ENCODE assay signal across 8 cellular contexts in genomic region chr22:39077513-39077840, GRCh38. TPM values are rescaled to one million over a fixed set of nuclear protein-coding genes. Genes with fewer than 3 reads are reported as not detected.
A peak's percentile ranks its signal among the peaks of the same experiment; 100 is the strongest.
DNase-seq lines count a peak whose midpoint lies in the region; ATAC-seq, FAIRE-seq and TF ChIP-seq lines count a peak whose summit lies in the region.

No MANE protein-coding gene starts in this region.

- TF ChIP-seq CTCF in K562 (IDR thresholded peaks at IDR 0.05 in 2 of 3, conservative IDR thresholded peaks at IDR 0.05 in 1 of 3; ENCODE audit: insufficient read depth in 2 of 3, low read depth in 1 of 3, low read length in 3 of 3) (no peak), vagina (IDR thresholded peaks at IDR 0.05) (no peak)

- H3K27ac Mint-ChIP-seq in stimulated activated naive CD8-positive, alpha-beta T cell treated with anti-CD3 and anti-CD28 coated beads, Interleukin-15, Interleukin-2, amounts not matched to agents 100 ng/mL and 50 ng/mL, for 24 hours: peak overlapping the region; percentile 93

- no peaks in the 10 kb centered on the region for H4K20me1 ChIP-seq in K562 (replicated peaks; ENCODE audit: control insufficient read depth, insufficient read depth, low read length)

- no peak for DNase-seq in stimulated activated naive CD8-positive, alpha-beta T cell treated with anti-CD3 and anti-CD28 coated beads, Interleukin-15, Interleukin-2, amounts not matched to agents 100 U/mL and 50 U/mL, for 24 hours
- DNase-seq in K562 (ENCODE audit: extremely low read depth in 1 of 4, low spot score in 3 of 4) (peak; percentile 17 to 30 (median 23)), vagina (ENCODE audit: extremely low spot score in 2 of 2) (no peak), COLO829 (ENCODE audit: low spot score) (no peak), cerebellar nuclear complex (lab: John Stamatoyannopoulos, UW) (no peak)

- H3K9me1 ChIP-seq in K562 (ENCODE audit: control insufficient read depth, insufficient read depth, low read length): no peaks in the 10 kb centered on the region

- no peaks in the 10 kb centered on the region; the same call in 2 of the 3 replicates for H3K36me3 ChIP-seq in K562 (ENCODE audit: control insufficient read depth, insufficient read depth, low read length)
- H3K36me3 ChIP-seq in mucosa of stomach (ENCODE audit: control insufficient read depth, insufficient read depth, low read length): no peaks in the 10 kb centered on the region
- peaks cover 0 to 8% of the 10 kb centered on the region in 2 donors for H3K36me3 ChIP-seq in vagina

- FAIRE-seq in K562 (lab: Jason Lieb, UNC): no peak

- no peak for TF ChIP-seq EP300 in K562 (IDR thresholded peaks at IDR 0.05; ENCODE audit: low read length)

- no peaks in the 10 kb centered on the region for H3K9me3 ChIP-seq in K562 (replicated peaks; ENCODE audit: control insufficient read depth, insufficient read depth, low read depth, low read length)
- no peaks in the 10 kb centered on the region for H3K9me3 ChIP-seq in mucosa of stomach (ENCODE audit: control insufficient read depth, low read length)
- no peaks in the 10 kb centered on the region for H3K9me3 ChIP-seq in vagina

- TF ChIP-seq POLR2A in K562 (conservative IDR thresholded peaks at IDR 0.05): no peak; the same call in 1 of the 2 replicates
- TF ChIP-seq POLR2A in vagina (IDR thresholded peaks at IDR 0.05): no peak

- H2AFZ ChIP-seq in K562 (ENCODE audit: low read depth, low read length): peak overlapping the region; percentile 48

- H3K27me3 ChIP-seq in K562 (ENCODE audit: control insufficient read depth in 2 of 2, insufficient read depth in 2 of 2, low read length in 2 of 2) (no peaks in the 10 kb centered on the region), mucosa of stomach (ENCODE audit: control insufficient read depth, insufficient read depth, low read length) (no peaks in the 10 kb centered on the region), vagina (no peaks in the 10 kb centered on the region)

- TF ChIP-seq RAD21 in K562 (CRISPR knock-in tag; conservative IDR thresholded peaks at IDR 0.05 in 1 of 2, IDR thresholded peaks at IDR 0.05 in 1 of 2): no peak

- CTCF ChIA-PET in K562 (lab: Yijun Ruan, JAX; ENCODE audit: low intra/inter-chr PET ratio): no interaction called here

- no peaks in the 10 kb centered on the region for H3K27me3 Mint-ChIP-seq in stimulated activated naive CD8-positive, alpha-beta T cell treated with anti-CD3 and anti-CD28 coated beads, Interleukin-15, Interleukin-2, amounts not matched to agents 100 ng/mL and 50 ng/mL, for 24 hours

- H3K4me1 ChIP-seq in K562 (replicated peaks in 1 of 2; ENCODE audit: control insufficient read depth in 2 of 2, insufficient read depth in 2 of 2, low read length in 2 of 2): peaks cover 0 to 20% of the 10 kb centered on the region in 2 experiments; a peak in 4 of 5 replicates
- no peaks in the 10 kb centered on the region for H3K4me1 ChIP-seq in mucosa of stomach (ENCODE audit: control insufficient read depth, insufficient read depth, low read length)
- peaks cover 16% of the 10 kb centered on the region for H3K4me1 ChIP-seq in vagina

- 4% methylated on average over 3 of the region's 4 CpGs for WGBS in K562 (ENCODE audit: insufficient coverage, low coverage, missing lambda C conversion rate)

- peak overlapping the region; percentile 48 for H3K4me3 ChIP-seq in K562
- H3K4me3 ChIP-seq in mucosa of stomach (ENCODE audit: low read length): peak overlapping the region; percentile 31
- peak overlapping the region; percentile 49 to 52 for H3K4me3 ChIP-seq in vagina

- peaks cover 68% of the 10 kb centered on the region for H3K4me1 Mint-ChIP-seq in stimulated activated naive CD8-positive, alpha-beta T cell treated with anti-CD3 and anti-CD28 coated beads, Interleukin-15, Interleukin-2, amounts not matched to agents 100 ng/mL and 50 ng/mL, for 24 hours (ENCODE audit: low read depth)

- peak overlapping the region; percentile 59 to 84 for H3K9ac ChIP-seq in K562 (ENCODE audit: insufficient read depth in 1 of 2, low read depth in 2 of 2, low read length in 2 of 2)
- peak overlapping the region; percentile 62 for H3K9ac ChIP-seq in mucosa of stomach (ENCODE audit: low read length)

- H3K4me3 Mint-ChIP-seq in stimulated activated naive CD8-positive, alpha-beta T cell treated with anti-CD3 and anti-CD28 coated beads, Interleukin-15, Interleukin-2, amounts not matched to agents 100 ng/mL and 50 ng/mL, for 24 hours: peak overlapping the region; percentile 94

- in situ Hi-C loops in K562 (cut with MboI): loop anchor here (5.0 kb wide), 1 partner anchor 35 kb away; the partner anchor contains the start of gene APOBEC3F

- BruUV-seq in K562 (replicated peaks; lab: Mats Ljungman, UMichigan): no TSS peak

- H3K27ac ChIP-seq in K562 (ENCODE audit: extremely low read depth, low read depth, low read length): peak overlapping the region; percentile 61; the same call in 2 of the 3 replicates
- peak overlapping the region; percentile 83 for H3K27ac ChIP-seq in vagina

- peaks cover 4% of the 10 kb centered on the region; the same call in 2 of the 3 replicates for H3K79me2 ChIP-seq in K562 (ENCODE audit: control insufficient read depth, insufficient read depth, low read length)

- peak overlapping the region; percentile 78 for H3K4me2 ChIP-seq in K562 (ENCODE audit: insufficient read depth, low read length)

- no peak for ATAC-seq in stimulated activated naive CD8-positive, alpha-beta T cell treated with anti-CD3 and anti-CD28 coated beads, Interleukin-15, Interleukin-2, amounts not matched to agents 100 U/mL and 50 U/mL, for 24 hours
- ATAC-seq in K562 (no peak; the same call in 2 of the 3 replicates), GM21423 (IDR thresholded peaks at IDR 0.05; ENCODE audit: unreplicated experiment) (no peak)

- peaks cover 35% of the 10 kb centered on the region for H3K36me3 Mint-ChIP-seq in stimulated activated naive CD8-positive, alpha-beta T cell treated with anti-CD3 and anti-CD28 coated beads, Interleukin-15, Interleukin-2, amounts not matched to agents 100 ng/mL and 50 ng/mL, for 24 hours (ENCODE audit: low read depth)

- intact Hi-C loops in K562 (cut with micrococcal nuclease): no loop called here
- intact Hi-C loops in vagina (cut with DNase I): no loop called here

- POLR2A ChIA-PET in K562 (lab: Yijun Ruan, JAX): interaction anchor here (0.6 to 0.9 kb wide), 2 partner anchors 242 to 387 kb away, joined by 3 read pairs; no protein-coding TSS in a partner anchor

- H3K9me3 Mint-ChIP-seq in stimulated activated naive CD8-positive, alpha-beta T cell treated with anti-CD3 and anti-CD28 coated beads, Interleukin-15, Interleukin-2, amounts not matched to agents 100 ng/mL and 50 ng/mL, for 24 hours: no peaks in the 10 kb centered on the region

RNA-seq across cellular contexts. Expression of gene APOBEC3G, which starts 0.4 kb away (rescaled TPM):
- 9.8 and 25.1 TPM in 2 replicates for total RNA-seq in K562 (2011; cell fraction: chromatin; rRNA removed; ENCODE audit: low replicate concordance)
- 18.3 and 21.7 TPM in 2 replicates for total RNA-seq in K562 (2011; cell fraction: nucleolus; rRNA removed)
- 14.8 and 18.6 TPM in 2 replicates for total RNA-seq in K562 (2011; cell fraction: nucleoplasm; rRNA removed)
- 7.8 and 8.2 TPM in 2 replicates for total RNA-seq in K562 (2014; rRNA removed)
- 7.1 and 7.2 TPM in 2 replicates for total RNA-seq in K562 (2014; rRNA removed; fragmentation: Illumina TruSeq; extraction: Trizol)
- total RNA-seq in K562 (2015; rRNA removed; fragmentation: Illumina TruSeq; extraction: Trizol): 5.2 and 5.3 TPM in 2 replicates
- total RNA-seq in K562 (2021): 6.2 and 6.6 TPM in 2 replicates
- 6.8 and 12.6 TPM in 2 replicates for polyA plus RNA-seq in K562 (2011; rRNA removed)
- polyA plus RNA-seq in K562 (2011; cell fraction: cytosol; rRNA removed): 6.6 and 11.1 TPM in 2 replicates
- polyA plus RNA-seq in K562 (2011; cell fraction: nucleus; rRNA removed): 5.5 and 10.5 TPM in 2 replicates
- 6.7 and 14.8 TPM in 2 replicates for polyA plus RNA-seq in K562 (2012)
- polyA plus RNA-seq in K562 (2014; fragmentation: Illumina TruSeq; extraction: Trizol): 9.1 and 12.0 TPM in 2 replicates
- 10 to 100 TPM; 20.4 to 20.8 TPM for polyA plus RNA-seq in K562 (2014; fragmentation: Nextera tagmentation; extraction: Ambion mirVana)
- polyA plus RNA-seq in K562 (2014; rRNA removed): 11.4 and 14.3 TPM in 2 replicates
- polyA minus RNA-seq in K562 (2011; rRNA and poly(A)+ RNA removed): 6.3 and 11.5 TPM in 2 replicates
- polyA minus RNA-seq in K562 (2011; cell fraction: cytosol; rRNA and poly(A)+ RNA removed): 4.2 and 6.1 TPM in 2 replicates
- polyA minus RNA-seq in K562 (2011; cell fraction: nucleus; rRNA and poly(A)+ RNA removed): 6.1 and 7.0 TPM in 2 replicates
- total RNA-seq in vagina: 8.3 TPM

RNA-seq across cellular contexts. Expression of gene APOBEC3H, which starts 19.6 kb away (rescaled TPM):
- total RNA-seq in K562 (2011; cell fraction: chromatin; rRNA removed; ENCODE audit: low replicate concordance): not detected in 2 replicates
- total RNA-seq in K562 (2011; cell fraction: nucleolus; rRNA removed): not detected in 2 replicates
- not detected in 2 replicates for total RNA-seq in K562 (2011; cell fraction: nucleoplasm; rRNA removed)
- total RNA-seq in K562 (2014; rRNA removed) (not detected in 2 replicates), K562 (2014; rRNA removed; fragmentation: Illumina TruSeq; extraction: Trizol) (not detected in 2 replicates), K562 (2015; rRNA removed; fragmentation: Illumina TruSeq; extraction: Trizol) (not detected in 2 replicates), K562 (2021) (not detected in 2 replicates), vagina (not detected)
- polyA plus RNA-seq in K562 (2011; rRNA removed) (not detected in 2 replicates), K562 (2014; fragmentation: Illumina TruSeq; extraction: Trizol) (not detected in 2 replicates), K562 (2014; fragmentation: Nextera tagmentation; extraction: Ambion mirVana) (under 1 TPM in 1 of 2 experiments, not detected in 1; 0.10 TPM), K562 (2014; rRNA removed) (0.21 TPM in 1 of 2 replicates, not detected in the other)
- not detected in 2 replicates for polyA plus RNA-seq in K562 (2011; cell fraction: cytosol; rRNA removed)
- polyA plus RNA-seq in K562 (2011; cell fraction: nucleus; rRNA removed): 0.24 TPM in 2 replicates
- 0.08 TPM in 1 of 2 replicates, not detected in the other for polyA plus RNA-seq in K562 (2012)
- not detected in 2 replicates for polyA minus RNA-seq in K562 (2011; rRNA and poly(A)+ RNA removed)
- polyA minus RNA-seq in K562 (2011; cell fraction: cytosol; rRNA and poly(A)+ RNA removed): not detected in 2 replicates
- polyA minus RNA-seq in K562 (2011; cell fraction: nucleus; rRNA and poly(A)+ RNA removed): not detected in 2 replicates

RNA-seq across cellular contexts. Expression of gene APOBEC3F, which starts 36.8 kb away (rescaled TPM):
- 10.6 and 19.4 TPM in 2 replicates for total RNA-seq in K562 (2011; cell fraction: chromatin; rRNA removed; ENCODE audit: low replicate concordance)
- 12.4 and 13.3 TPM in 2 replicates for total RNA-seq in K562 (2011; cell fraction: nucleolus; rRNA removed)
- total RNA-seq in K562 (2011; cell fraction: nucleoplasm; rRNA removed): 9.5 and 12.7 TPM in 2 replicates
- total RNA-seq in K562 (2014; rRNA removed) (1.6 and 2.4 TPM in 2 replicates), K562 (2014; rRNA removed; fragmentation: Illumina TruSeq; extraction: Trizol) (0.80 and 1.1 TPM in 2 replicates), K562 (2015; rRNA removed; fragmentation: Illumina TruSeq; extraction: Trizol) (1.5 and 1.9 TPM in 2 replicates), K562 (2021) (3.3 and 5.0 TPM in 2 replicates), vagina (2.7 TPM)
- polyA plus RNA-seq in K562 (2011; rRNA removed) (1.6 TPM in 2 replicates), K562 (2014; fragmentation: Illumina TruSeq; extraction: Trizol) (2.2 and 2.7 TPM in 2 replicates), K562 (2014; fragmentation: Nextera tagmentation; extraction: Ambion mirVana) (1 to 10 TPM; 1.4 to 2.0 TPM), K562 (2014; rRNA removed) (1.7 and 4.0 TPM in 2 replicates)
- polyA plus RNA-seq in K562 (2011; cell fraction: cytosol; rRNA removed): 2.4 and 2.5 TPM in 2 replicates
- 2.4 and 2.7 TPM in 2 replicates for polyA plus RNA-seq in K562 (2011; cell fraction: nucleus; rRNA removed)
- 2.3 and 2.9 TPM in 2 replicates for polyA plus RNA-seq in K562 (2012)
- polyA minus RNA-seq in K562 (2011; rRNA and poly(A)+ RNA removed): 2.8 and 3.4 TPM in 2 replicates
- polyA minus RNA-seq in K562 (2011; cell fraction: cytosol; rRNA and poly(A)+ RNA removed): 0.73 and 2.1 TPM in 2 replicates
- 6.7 and 7.0 TPM in 2 replicates for polyA minus RNA-seq in K562 (2011; cell fraction: nucleus; rRNA and poly(A)+ RNA removed)

RNA-seq across cellular contexts. Expression of gene APOBEC3D, which starts 56.5 kb away (rescaled TPM):
- 10.1 and 16.3 TPM in 2 replicates for total RNA-seq in K562 (2011; cell fraction: chromatin; rRNA removed; ENCODE audit: low replicate concordance)
- 8.8 and 9.8 TPM in 2 replicates for total RNA-seq in K562 (2011; cell fraction: nucleolus; rRNA removed)
- total RNA-seq in K562 (2011; cell fraction: nucleoplasm; rRNA removed): 10.0 and 11.8 TPM in 2 replicates
- total RNA-seq in K562 (2014; rRNA removed): 4.3 and 6.4 TPM in 2 replicates
- total RNA-seq in K562 (2014; rRNA removed; fragmentation: Illumina TruSeq; extraction: Trizol): 3.0 and 3.7 TPM in 2 replicates
- 6.4 and 6.8 TPM in 2 replicates for total RNA-seq in K562 (2015; rRNA removed; fragmentation: Illumina TruSeq; extraction: Trizol)
- 9.1 and 9.6 TPM in 2 replicates for total RNA-seq in K562 (2021)
- polyA plus RNA-seq in K562 (2011; rRNA removed): 5.1 and 6.0 TPM in 2 replicates
- 4.1 and 8.9 TPM in 2 replicates for polyA plus RNA-seq in K562 (2011; cell fraction: cytosol; rRNA removed)
- 3.5 and 7.3 TPM in 2 replicates for polyA plus RNA-seq in K562 (2011; cell fraction: nucleus; rRNA removed)
- polyA plus RNA-seq in K562 (2012): 7.0 and 7.2 TPM in 2 replicates
- 6.6 and 7.4 TPM in 2 replicates for polyA plus RNA-seq in K562 (2014; fragmentation: Illumina TruSeq; extraction: Trizol)
- 1 to 10 TPM; 4.7 to 8.4 TPM for polyA plus RNA-seq in K562 (2014; fragmentation: Nextera tagmentation; extraction: Ambion mirVana)
- polyA plus RNA-seq in K562 (2014; rRNA removed): 4.4 and 6.0 TPM in 2 replicates
- 6.0 and 7.8 TPM in 2 replicates for polyA minus RNA-seq in K562 (2011; rRNA and poly(A)+ RNA removed)
- polyA minus RNA-seq in K562 (2011; cell fraction: cytosol; rRNA and poly(A)+ RNA removed): 2.6 and 5.6 TPM in 2 replicates
- 1.3 and 1.8 TPM in 2 replicates for polyA minus RNA-seq in K562 (2011; cell fraction: nucleus; rRNA and poly(A)+ RNA removed)
- 5.2 TPM for total RNA-seq in vagina

Comparison
In these comparisons a context has a peak if more than half of its experiments do, and no peak if none do; other contexts are left out.
1. DNase-seq: peak in K562 (4 of 4); none in stimulated activated naive CD8-positive, alpha-beta T cell treated with anti-CD3 and anti-CD28 coated beads, Interleukin-15, Interleukin-2, amounts not matched to agents 100 U/mL and 50 U/mL, for 24 hours (single experiment), vagina (0 of 2), COLO829 (single experiment) and cerebellar nuclear complex (0 of 2).
2. Peak in every context shown above with its lines, with median percentiles within 50 percentile points of each other: H3K4me3 ChIP-seq.